8 cellular contexts compared by ENCODE assay signal in genomic region chr3:4977889-4978258, GRCh38. TPM values are rescaled to one million over a fixed set of nuclear protein-coding genes. Genes with fewer than 3 reads are reported as not detected.
DNase-seq lines count a peak whose midpoint lies in the region; ATAC-seq and TF ChIP-seq lines count a peak whose summit lies in the region.

No MANE protein-coding gene starts in this region.

- H3K4me1 ChIP-seq in CD8-positive, alpha-beta T cell (ENCODE audit: insufficient read depth, low read length): peaks cover 41% of the 10 kb centered on the region
- H3K4me1 ChIP-seq in HUES64 (ENCODE audit: insufficient read depth, low read length): peaks cover 23% of the 10 kb centered on the region

- no peaks in the 10 kb centered on the region for H3K27me3 ChIP-seq in CD8-positive, alpha-beta T cell (ENCODE audit: insufficient read depth, low read length)
- H3K27me3 ChIP-seq in HUES64 (ENCODE audit: insufficient read depth, low read length): peaks cover 31% of the 10 kb centered on the region

- no peak for TF ChIP-seq CTCF in CD8-positive, alpha-beta T cell (IDR thresholded peaks at IDR 0.05)

- H3K27ac ChIP-seq in CD8-positive, alpha-beta T cell (ENCODE audit: low read depth, low read length): peak overlapping the region; percentile 70
- no peak overlapping the region for H3K27ac ChIP-seq in HUES64 (ENCODE audit: low read depth, low read length)

- POLR2A ChIA-PET in CD8-positive, alpha-beta T cell (lab: Charles Lee): interaction anchor here (0.5 to 2.9 kb wide), 10 partner anchors 10 to 156 kb away, joined by 3 to 20 read pairs (median 4); no protein-coding TSS in a partner anchor

- peak in 2 of 7 experiments; percentile 11 to 31 for DNase-seq in CD8-positive, alpha-beta T cell
- DNase-seq in immature natural killer cell (no peak), NCI-H1930 (lab: John Stamatoyannopoulos, UW) (no peak)

- no peaks in the 10 kb centered on the region for H3K27me3 Mint-ChIP-seq in CD8-positive, alpha-beta T cell (ENCODE audit: low read depth)
- no peaks in the 10 kb centered on the region for H3K27me3 Mint-ChIP-seq in activated naive CD4-positive, alpha-beta T cell treated with anti-CD3 and anti-CD28 coated beads, Interleukin-2, amount 50 U/mL, for 24 hours
- peaks cover 51 to 60% (median 52%) of the 10 kb centered on the region in 3 donors for H3K27me3 Mint-ChIP-seq in immature natural killer cell (ENCODE audit: low read depth in 3 of 3)
- H3K27me3 Mint-ChIP-seq in stimulated activated naive CD8-positive, alpha-beta T cell treated with anti-CD3 and anti-CD28 coated beads, Interleukin-15, Interleukin-2, amounts not matched to agents 100 ng/mL and 50 ng/mL, for 24 hours: no peaks in the 10 kb centered on the region

- peak overlapping the region; percentile 47 for H3K9ac ChIP-seq in HUES64 (ENCODE audit: low read depth, low read length)

- intact Hi-C loops in CD8-positive, alpha-beta T cell (cut with DNase I, micrococcal nuclease): loop anchor here (1.0 to 10.0 kb wide), 6 partner anchors 8 to 486 kb away; partner anchors contain the start of genes ARL8B (in 1 of the 2), EDEM1 (in 1 of the 2) and ITPR1 (in 1 of the 2)

- CTCF ChIA-PET in CD8-positive, alpha-beta T cell (lab: Charles Lee): interaction anchor here (1.0 to 3.7 kb wide), 3 partner anchors 9 to 156 kb away, joined by 3 to 24 read pairs (median 9); no protein-coding TSS in a partner anchor

- H3K4me3 Mint-ChIP-seq in CD8-positive, alpha-beta T cell: peak overlapping the region; percentile 97
- H3K4me3 Mint-ChIP-seq in activated naive CD4-positive, alpha-beta T cell treated with anti-CD3 and anti-CD28 coated beads, Interleukin-2, amount 50 U/mL, for 24 hours: peak overlapping the region; percentile 97
- peak overlapping the region; percentile 97 to 100 (median 100) for H3K4me3 Mint-ChIP-seq in immature natural killer cell
- peak overlapping the region; percentile 100 for H3K4me3 Mint-ChIP-seq in stimulated activated naive CD8-positive, alpha-beta T cell treated with anti-CD3 and anti-CD28 coated beads, Interleukin-15, Interleukin-2, amounts not matched to agents 100 ng/mL and 50 ng/mL, for 24 hours

- WGBS in HUES64: under 1% methylated on average over 17 of the region's 17 CpGs

- H3K9me3 ChIP-seq in CD8-positive, alpha-beta T cell (ENCODE audit: low read length): no peaks in the 10 kb centered on the region
- H3K9me3 ChIP-seq in HUES64 (ENCODE audit: insufficient read depth, low read depth, low read length): no peaks in the 10 kb centered on the region

- H3K27ac Mint-ChIP-seq in CD8-positive, alpha-beta T cell: peak overlapping the region; percentile 96
- peak overlapping the region; percentile 85 for H3K27ac Mint-ChIP-seq in activated naive CD4-positive, alpha-beta T cell treated with anti-CD3 and anti-CD28 coated beads, Interleukin-2, amount 50 U/mL, for 24 hours
- peak overlapping the region; percentile 99 to 100 (median 99) for H3K27ac Mint-ChIP-seq in immature natural killer cell
- H3K27ac Mint-ChIP-seq in stimulated activated naive CD8-positive, alpha-beta T cell treated with anti-CD3 and anti-CD28 coated beads, Interleukin-15, Interleukin-2, amounts not matched to agents 100 ng/mL and 50 ng/mL, for 24 hours: peak overlapping the region; percentile 99

- peaks cover 45% of the 10 kb centered on the region for H3K4me1 Mint-ChIP-seq in CD8-positive, alpha-beta T cell (ENCODE audit: low read depth)
- H3K4me1 Mint-ChIP-seq in activated naive CD4-positive, alpha-beta T cell treated with anti-CD3 and anti-CD28 coated beads, Interleukin-2, amount 50 U/mL, for 24 hours: peaks cover 50% of the 10 kb centered on the region
- H3K4me1 Mint-ChIP-seq in immature natural killer cell: peaks cover 60 to 68% of the 10 kb centered on the region in 2 donors
- peaks cover 60% of the 10 kb centered on the region for H3K4me1 Mint-ChIP-seq in stimulated activated naive CD8-positive, alpha-beta T cell treated with anti-CD3 and anti-CD28 coated beads, Interleukin-15, Interleukin-2, amounts not matched to agents 100 ng/mL and 50 ng/mL, for 24 hours (ENCODE audit: low read depth)

- peak overlapping the region; percentile 71 for H3K4me3 ChIP-seq in CD8-positive, alpha-beta T cell (ENCODE audit: low read depth, low read length)
- H3K4me3 ChIP-seq in HUES64 (ENCODE audit: low read length): peak overlapping the region; percentile 58

- H3K36me3 ChIP-seq in CD8-positive, alpha-beta T cell (ENCODE audit: insufficient read depth, low read length): peaks cover 2% of the 10 kb centered on the region
- peaks cover 18% of the 10 kb centered on the region for H3K36me3 ChIP-seq in HUES64 (ENCODE audit: insufficient read depth, low read length)

- H3K36me3 Mint-ChIP-seq in CD8-positive, alpha-beta T cell: peaks cover 21% of the 10 kb centered on the region
- peaks cover 11% of the 10 kb centered on the region for H3K36me3 Mint-ChIP-seq in activated naive CD4-positive, alpha-beta T cell treated with anti-CD3 and anti-CD28 coated beads, Interleukin-2, amount 50 U/mL, for 24 hours
- H3K36me3 Mint-ChIP-seq in immature natural killer cell: peaks cover 24 to 29% (median 26%) of the 10 kb centered on the region in 3 donors
- peaks cover 37% of the 10 kb centered on the region for H3K36me3 Mint-ChIP-seq in stimulated activated naive CD8-positive, alpha-beta T cell treated with anti-CD3 and anti-CD28 coated beads, Interleukin-15, Interleukin-2, amounts not matched to agents 100 ng/mL and 50 ng/mL, for 24 hours (ENCODE audit: low read depth)

- no peaks in the 10 kb centered on the region for H3K9me3 Mint-ChIP-seq in CD8-positive, alpha-beta T cell
- no peaks in the 10 kb centered on the region for H3K9me3 Mint-ChIP-seq in activated naive CD4-positive, alpha-beta T cell treated with anti-CD3 and anti-CD28 coated beads, Interleukin-2, amount 50 U/mL, for 24 hours
- peaks cover 0 to 2% (median under 1%) of the 10 kb centered on the region in 6 donors for H3K9me3 Mint-ChIP-seq in immature natural killer cell
- no peaks in the 10 kb centered on the region for H3K9me3 Mint-ChIP-seq in stimulated activated naive CD8-positive, alpha-beta T cell treated with anti-CD3 and anti-CD28 coated beads, Interleukin-15, Interleukin-2, amounts not matched to agents 100 ng/mL and 50 ng/mL, for 24 hours

- peak; percentile 9 for ATAC-seq in CD8-positive, alpha-beta T cell
- ATAC-seq in HG02798 (IDR thresholded peaks at IDR 0.05; ENCODE audit: poor library complexity, unreplicated experiment) (no peak), GM18520 (IDR thresholded peaks at IDR 0.05; ENCODE audit: unreplicated experiment) (no peak)

RNA-seq across cellular contexts. Expression of gene BHLHE40, which starts 1.4 kb away (rescaled TPM):
- 100 to 1,000 TPM; 246 to 253 TPM for total RNA-seq in CD8-positive, alpha-beta T cell
- 2.3 TPM for polyA plus RNA-seq in HUES64 (2013, experiment 1 of 2)
- 2.5 TPM for polyA plus RNA-seq in HUES64 (2013, experiment 2 of 2)
- polyA plus RNA-seq in immature natural killer cell: 10 to 100 TPM; 51.4 to 91.9 (median 64.4) TPM
